Comparison of ENCODE assay signal across 1 cellular context in genomic region chr7:14855033-14855794, GRCh38.
TF ChIP-seq lines count a peak whose summit lies in the region.

No MANE protein-coding gene starts in this region.

TF ChIP-seq in K562, 482 proteins besides CTCF, POLR2A, EP300 and RAD21 (continued from another document):
- peak; percentile 89 for TF ChIP-seq MAFG (tag; conservative IDR thresholded peaks at IDR 0.05)
- no peak for TF ChIP-seq BRD4 (IDR thresholded peaks at IDR 0.05)
- TF ChIP-seq RBM22 (IDR thresholded peaks at IDR 0.05; ENCODE audit: low read depth, low read length, poor library complexity, severe bottlenecking): no peak
- TF ChIP-seq THRA (IDR thresholded peaks at IDR 0.05): no peak
- TF ChIP-seq MAFK (IDR thresholded peaks at IDR 0.05; ENCODE audit: low read length): peak; percentile 94
- no peak for TF ChIP-seq ZNF224 (CRISPR knock-in tag; IDR thresholded peaks at IDR 0.05)
- no peak for TF ChIP-seq HNRNPUL1 (IDR thresholded peaks at IDR 0.05; ENCODE audit: low read length)
- TF ChIP-seq C11orf30 (IDR thresholded peaks at IDR 0.05; ENCODE audit: low read depth): peak; percentile 83
- TF ChIP-seq CREB3 (tag; conservative IDR thresholded peaks at IDR 0.05; ENCODE audit: low read depth): no peak
- TF ChIP-seq POLR2AphosphoS2 (IDR thresholded peaks at IDR 0.05; ENCODE audit: low read length): no peak
- no peak for TF ChIP-seq ARID2 (IDR thresholded peaks at IDR 0.05)
- no peak for TF ChIP-seq MITF (IDR thresholded peaks at IDR 0.05)
- TF ChIP-seq ZNF316 (IDR thresholded peaks at IDR 0.05): peak; percentile 92
- no peak for TF ChIP-seq ASH1L (IDR thresholded peaks at IDR 0.05; ENCODE audit: borderline replicate concordance, low read depth, partially characterized antibody)
- TF ChIP-seq MAFF (IDR thresholded peaks at IDR 0.05; ENCODE audit: low read length): peak; percentile 87
- no peak for TF ChIP-seq ZNF445 (CRISPR knock-in tag; IDR thresholded peaks at IDR 0.05; ENCODE audit: low read depth)
- no peak for TF ChIP-seq USF1 (CRISPR knock-in tag; IDR thresholded peaks at IDR 0.05)
- no peak for TF ChIP-seq LEF1 (IDR thresholded peaks at IDR 0.05)
- no peak for TF ChIP-seq ZBTB43 (CRISPR knock-in tag; IDR thresholded peaks at IDR 0.05)
- no peak for TF ChIP-seq MTA3 (IDR thresholded peaks at IDR 0.05; ENCODE audit: borderline replicate concordance)
- no peak for TF ChIP-seq PCBP1 (IDR thresholded peaks at IDR 0.05; ENCODE audit: low read depth, low read length, poor library complexity, severe bottlenecking)
- no peak for TF ChIP-seq CBFB (CRISPR knock-in tag; IDR thresholded peaks at IDR 0.05)
- TF ChIP-seq SMAD4 (CRISPR knock-in tag; conservative IDR thresholded peaks at IDR 0.05): no peak
